In genomic region chr2:188975497-188976102, GRCh38 we compare ENCODE assay signal across 10 cellular contexts. TPM values are rescaled to one million over a fixed set of nuclear protein-coding genes. Genes with fewer than 3 reads are reported as not detected.
A peak's percentile ranks its signal among the peaks of the same experiment; 100 is the strongest.
DNase-seq lines count a peak whose midpoint lies in the region; ATAC-seq and TF ChIP-seq lines count a peak whose summit lies in the region.
"Had no signal": no experiment of that assay in that cellular context is flagged by ENCODE, and none has a peak within 500 bp of the region (broad histone marks: within the 10 kb centered on the region; RNA-seq: fewer than 3 reads in every experiment).

No MANE protein-coding gene starts in this region.

- no peak overlapping the region for H4K5ac ChIP-seq in H9 (ENCODE audit: insufficient read length, low read depth, low read length)

- H3K23ac ChIP-seq in H9 (ENCODE audit: insufficient read length, low read depth, low read length): no peak overlapping the region

- ATAC-seq in right lobe of liver: peak; percentile 33 to 59 (median 52)
- ATAC-seq in GM19023 (IDR thresholded peaks at IDR 0.05; ENCODE audit: unreplicated experiment): no peak

- no peaks in the 10 kb centered on the region for H3K9me3 Mint-ChIP-seq in H9
- H3K9me3 Mint-ChIP-seq in activated T-helper 2 cell treated with anti-CD3 and anti-CD28 coated beads, Interferon-gamma antibody, Interleukin-2, Interleukin-4, amounts not matched to agents 10 μg/mL and 5 μg/mL and 100 μg/mL, durations not matched to agents 14 hours and 24 hours and 36 hours: no peaks in the 10 kb centered on the region

- H3K4me2 ChIP-seq in H9 (ENCODE audit: insufficient read depth, insufficient read length, low read length): no peak overlapping the region

- H3K9me3 ChIP-seq in H9 (ENCODE audit: control insufficient read depth, low read depth, low read length): no peaks in the 10 kb centered on the region
- H3K9me3 ChIP-seq in right lobe of liver: no peaks in the 10 kb centered on the region

- no peaks in the 10 kb centered on the region for H3K36me3 Mint-ChIP-seq in H9 (ENCODE audit: insufficient read depth in 1 of 3, low read depth in 3 of 3)
- no peaks in the 10 kb centered on the region for H3K36me3 Mint-ChIP-seq in activated T-helper 2 cell treated with anti-CD3 and anti-CD28 coated beads, Interferon-gamma antibody, Interleukin-2, Interleukin-4, amounts not matched to agents 10 μg/mL and 5 μg/mL and 100 μg/mL, durations not matched to agents 14 hours and 24 hours and 36 hours (ENCODE audit: low read depth)

- H3K9ac ChIP-seq in H9 (ENCODE audit: extremely low read depth, insufficient read length, low read length): no peak overlapping the region

- DNase-seq in H9 (peak; percentile 31), cerebellar cortex (ENCODE audit: low spot score) (peak; percentile 70), right lobe of liver (no peak), stromal cell of bone marrow (ENCODE audit: low read depth) (peak; percentile 95), NCI-H2081 treated with DMSO at 0.1 percent for 48 hours (lab: John Stamatoyannopoulos, UW) (no peak), putamen (ENCODE audit: low spot score) (no peak)
- DNase-seq in activated T-helper 2 cell treated with anti-CD3 and anti-CD28 coated beads, Interferon-gamma antibody, Interleukin-2, Interleukin-4, amounts not matched to agents 10 μg/mL and 5 μg/mL and 100 μg/mL, durations not matched to agents 14 hours and 24 hours and 36 hours (ENCODE audit: low spot score): no peak
- DNase-seq: dermis blood vessel endothelial cell, NCI-H187 treated with DMSO at 0.1 percent for 48 hours had no signal

- H4K8ac ChIP-seq in H9 (replicated peaks; ENCODE audit: insufficient read length, low read depth, low read length): no peak overlapping the region

- no peak overlapping the region for H3K18ac ChIP-seq in H9 (ENCODE audit: insufficient read length, low read depth, low read length)

- H3K4me3 Mint-ChIP-seq in H9: no peak overlapping the region
- H3K4me3 Mint-ChIP-seq in activated T-helper 2 cell treated with anti-CD3 and anti-CD28 coated beads, Interferon-gamma antibody, Interleukin-2, Interleukin-4, amounts not matched to agents 10 μg/mL and 5 μg/mL and 100 μg/mL, durations not matched to agents 14 hours and 24 hours and 36 hours (ENCODE audit: low read depth): no peak overlapping the region

- H3K4me1 Mint-ChIP-seq in H9: peaks cover 4% of the 10 kb centered on the region in 2 experiments; a peak in 3 of 4 replicates
- peaks cover 18% of the 10 kb centered on the region for H3K4me1 Mint-ChIP-seq in activated T-helper 2 cell treated with anti-CD3 and anti-CD28 coated beads, Interferon-gamma antibody, Interleukin-2, Interleukin-4, amounts not matched to agents 10 μg/mL and 5 μg/mL and 100 μg/mL, durations not matched to agents 14 hours and 24 hours and 36 hours (ENCODE audit: low read depth)

- peak overlapping the region in 2 of 3 experiments; percentile 8 to 39; a peak in 3 of 7 replicates for H3K27ac Mint-ChIP-seq in H9
- H3K27ac Mint-ChIP-seq in activated T-helper 2 cell treated with anti-CD3 and anti-CD28 coated beads, Interferon-gamma antibody, Interleukin-2, Interleukin-4, amounts not matched to agents 10 μg/mL and 5 μg/mL and 100 μg/mL, durations not matched to agents 14 hours and 24 hours and 36 hours: no peak overlapping the region

- H2BK12ac ChIP-seq in H9 (ENCODE audit: insufficient read length, low read depth, low read length): no peak overlapping the region

- no peak for TF ChIP-seq POLR2A in right lobe of liver (IDR thresholded peaks at IDR 0.05)

- peak overlapping the region in 2 of 3 donors; percentile 27 to 29 for H3K4me3 ChIP-seq in right lobe of liver

- H2AK5ac ChIP-seq in H9 (ENCODE audit: insufficient read length, low read length): no peak overlapping the region

- H3K23me2 ChIP-seq in H9 (ENCODE audit: insufficient read length, low read depth, low read length, poor library complexity, severe bottlenecking): no peaks in the 10 kb centered on the region

- no peaks in the 10 kb centered on the region for H3K27me3 Mint-ChIP-seq in H9 (ENCODE audit: low read depth)
- peaks cover 4% of the 10 kb centered on the region for H3K27me3 Mint-ChIP-seq in activated T-helper 2 cell treated with anti-CD3 and anti-CD28 coated beads, Interferon-gamma antibody, Interleukin-2, Interleukin-4, amounts not matched to agents 10 μg/mL and 5 μg/mL and 100 μg/mL, durations not matched to agents 14 hours and 24 hours and 36 hours (ENCODE audit: low read depth)

- H3K14ac ChIP-seq in H9 (ENCODE audit: insufficient read depth, low read length): no peak overlapping the region

- H3T11ph ChIP-seq in H9 (ENCODE audit: low read length): no peak overlapping the region

- H2BK120ac ChIP-seq in H9 (ENCODE audit: low read depth, low read length, poor library complexity, severe bottlenecking): no peak overlapping the region

- WGBS in H9 (ENCODE audit: extremely low coverage, insufficient read length, low lambda C conversion rate): no CpG with 5 or more reads among the region's 1 CpG
- 44% methylated on average over 1 of the region's 1 CpG for WGBS in right lobe of liver (ENCODE audit: insufficient coverage, low coverage, low lambda C conversion rate, missing lambda C conversion rate)

- H2AFZ ChIP-seq in H9 (ENCODE audit: low read length): no peak overlapping the region

- H3K4ac ChIP-seq in H9 (ENCODE audit: low read depth, low read length): no peak overlapping the region

- H3K79me1 ChIP-seq in H9 (ENCODE audit: insufficient read depth, low read depth, low read length, poor library complexity, severe bottlenecking): no peaks in the 10 kb centered on the region

- TF ChIP-seq CTCF in H9 (conservative IDR thresholded peaks at IDR 0.05) (no peak), right lobe of liver (IDR thresholded peaks at IDR 0.05) (no peak)

- H3K56ac ChIP-seq in H9 (ENCODE audit: insufficient read length, low read depth, low read length): no peak overlapping the region

- H3K27ac ChIP-seq in H9 (ENCODE audit: insufficient read length, low read depth, low read length) (no peak overlapping the region), right lobe of liver (peak overlapping the region in 2 of 3 donors; percentile 38 to 50)

- intact Hi-C loops in right lobe of liver (cut with DNase I): no loop called here
- intact Hi-C loops in activated T-helper 2 cell treated with anti-CD3 and anti-CD28 coated beads, Interferon-gamma antibody, Interleukin-2, Interleukin-4, amounts not matched to agents 10 μg/mL and 5 μg/mL and 100 μg/mL, durations not matched to agents 14 hours and 24 hours and 36 hours (cut with micrococcal nuclease): loop anchor here (10.0 kb wide), 1 partner anchor 309 kb away; no protein-coding TSS in a partner anchor

- no peaks in the 10 kb centered on the region; the same call in 1 of the 2 replicates for H3K4me1 ChIP-seq in H9 (ENCODE audit: insufficient read depth, low read length)
- H3K4me1 ChIP-seq in right lobe of liver: no peaks in the 10 kb centered on the region

- H3K27me3 ChIP-seq in H9 (ENCODE audit: insufficient read depth, low read length): no peaks in the 10 kb centered on the region
- H3K27me3 ChIP-seq in right lobe of liver: peaks cover 0 to 4% of the 10 kb centered on the region in 2 donors

- H3K79me2 ChIP-seq in H9 (ENCODE audit: insufficient read depth, low read length): no peaks in the 10 kb centered on the region

- no peak overlapping the region for H2BK15ac ChIP-seq in H9 (ENCODE audit: low read depth, low read length)

- no peak overlapping the region for H2BK20ac ChIP-seq in H9 (ENCODE audit: low read depth, low read length, poor library complexity, severe bottlenecking)

- no peak overlapping the region for H2BK5ac ChIP-seq in H9 (ENCODE audit: insufficient read length, low read length)

- H3K36me3 ChIP-seq in right lobe of liver: no peaks in the 10 kb centered on the region

- no peaks in the 10 kb centered on the region for H4K20me1 ChIP-seq in H9 (ENCODE audit: control insufficient read depth, insufficient read depth, insufficient read length)

- no peak overlapping the region for H4K91ac ChIP-seq in H9 (ENCODE audit: insufficient read length, low read depth, low read length)

RNA-seq across cellular contexts. Expression of gene COL3A1, which starts 1.4 kb away (rescaled TPM):
- total RNA-seq in H9 (2021): not detected in 2 replicates
- total RNA-seq in right lobe of liver: 10 to 100 TPM; 13.8 to 97.0 (median 60.9) TPM
- 0.16 and 0.43 TPM in 2 replicates for total RNA-seq in activated T-helper 2 cell treated with anti-CD3 and anti-CD28 coated beads, Interferon-gamma antibody, Interleukin-2, Interleukin-4, amounts not matched to agents 10 μg/mL and 5 μg/mL and 100 μg/mL, durations not matched to agents 14 hours and 24 hours and 36 hours

Comparison
In these comparisons a context has a peak if more than half of its experiments do, and no peak if none do; other contexts are left out.
1. DNase-seq: peak in H9 (single experiment), cerebellar cortex (single experiment) and stromal cell of bone marrow (single experiment); none in right lobe of liver (0 of 3), NCI-H2081 treated with DMSO at 0.1 percent for 48 hours (single experiment), putamen (single experiment) and activated T-helper 2 cell treated with anti-CD3 and anti-CD28 coated beads, Interferon-gamma antibody, Interleukin-2, Interleukin-4, amounts not matched to agents 10 μg/mL and 5 μg/mL and 100 μg/mL, durations not matched to agents 14 hours and 24 hours and 36 hours (single experiment).
2. RNA of gene COL3A1, which starts 1.4 kb away (total RNA-seq): 13.8 to 97.0 TPM in right lobe of liver; 0.16 to 0.43 TPM in activated T-helper 2 cell treated with anti-CD3 and anti-CD28 coated beads, Interferon-gamma antibody, Interleukin-2, Interleukin-4, amounts not matched to agents 10 μg/mL and 5 μg/mL and 100 μg/mL, durations not matched to agents 14 hours and 24 hours and 36 hours and not detected in H9; every median in the first group is over 10 times any median in the second.